ENCODE assay signal across 8 cellular contexts in genomic region chr17:75785770-75786538, GRCh38. TPM values are rescaled to one million over a fixed set of nuclear protein-coding genes. Genes with fewer than 3 reads are reported as not detected.
DNase-seq lines count a peak whose midpoint lies in the region; ATAC-seq, FAIRE-seq and TF ChIP-seq lines count a peak whose summit lies in the region.

No MANE protein-coding gene starts in this region.

- no peaks in the 10 kb centered on the region for H3K9me3 Mint-ChIP-seq in activated CD4-positive, alpha-beta T cell treated with anti-CD3 and anti-CD28 coated beads for 36 hours (ENCODE audit: low read depth)

- H4K20me1 ChIP-seq in endothelial cell of umbilical vein (replicated peaks; ENCODE audit: control insufficient read depth, extremely low read depth, insufficient read depth, low read length) = no peaks in the 10 kb centered on the region

- H3K4me2 ChIP-seq in endothelial cell of umbilical vein (ENCODE audit: insufficient read depth, low read length) = peak overlapping the region; percentile 80

- H3K9ac ChIP-seq in endothelial cell of umbilical vein (replicated peaks; ENCODE audit: extremely low read depth, insufficient read depth, low read length) = peak overlapping the region; percentile 83

- dilution Hi-C loops in endothelial cell of umbilical vein (cut with MboI; ENCODE audit: extremely low pct_ligation_motif_present, low sequenced_read_pairs) = no loop called here

- no peaks in the 10 kb centered on the region for H3K27me3 Mint-ChIP-seq in activated CD4-positive, alpha-beta T cell treated with anti-CD3 and anti-CD28 coated beads for 36 hours

- intact Hi-C loops in activated CD4-positive, alpha-beta T cell treated with anti-CD3 and anti-CD28 coated beads for 36 hours (cut with DNase I, micrococcal nuclease) = loop anchor here (1.0 to 10.0 kb wide), 9 partner anchors 41 to 941 kb away; partner anchors contain the start of genes ACOX1 (in 1 of the 2), GGA3 (in 1 of the 2), JMJD6 (in 1 of the 2) and METTL23 (in 1 of the 2)
- intact Hi-C loops in endothelial cell of umbilical vein (cut with micrococcal nuclease) = loop anchor here (2.0 kb wide), 2 partner anchors 69 to 193 kb away; partner anchors contain the start of genes ACOX1, TEN1 and WBP2
- intact Hi-C loops in ovary (cut with DNase I) = no loop called here

- peak overlapping the region; percentile 97 for H3K27ac ChIP-seq in RWPE2 (ENCODE audit: poor library complexity, severe bottlenecking)
- H3K27ac ChIP-seq in endothelial cell of umbilical vein (ENCODE audit: insufficient read depth, low read depth, low read length) = peak overlapping the region; percentile 88
- H3K27ac ChIP-seq in ovary = peak overlapping the region; percentile 100

- no peaks in the 10 kb centered on the region for H3K9me1 ChIP-seq in endothelial cell of umbilical vein (replicated peaks; ENCODE audit: control insufficient read depth, extremely low read depth, insufficient read depth, low read length)

- CTCF ChIA-PET in activated CD4-positive, alpha-beta T cell treated with anti-CD3 and anti-CD28 coated beads for 36 hours (lab: Charles Lee) = interaction anchor here (0.8 to 3.8 kb wide), 16 partner anchors 9 to 92 kb away, joined by 3 to 21 read pairs (median 4); partner anchors contain the start of gene GALK1
- CTCF ChIA-PET in endothelial cell of umbilical vein (lab: Charles Lee) = interaction anchor here (1.0 to 5.7 kb wide), 2 partner anchors 9 to 42 kb away, joined by 3 to 73 read pairs; no protein-coding TSS in a partner anchor

- 37 to 38% (median 37%) methylated on average over 8 of the region's 8 CpGs for WGBS in ovary, 3 donors

- no peak for DNase-seq in activated CD4-positive, alpha-beta T cell treated with anti-CD3 and anti-CD28 coated beads for 36 hours
- DNase-seq in activated CD4-positive, alpha-beta T cell treated with anti-CD3 and anti-CD28 coated beads, Interleukin-2, amount 50 U/mL, for 4 hours = no peak
- DNase-seq in RWPE2 (ENCODE audit: low spot score) = peak; percentile 1
- peak; percentile 32 for DNase-seq in endothelial cell of umbilical vein (ENCODE audit: low read depth, low spot score)
- no peak for DNase-seq in ovary
- DNase-seq in stimulated activated CD4-positive, alpha-beta T cell treated with anti-CD3 and anti-CD28 coated beads, Interleukin-2, amount 100 ng/mL, for 48 hours = no peak
- no peak for DNase-seq in medulla oblongata (ENCODE audit: extremely low spot score)

- H3K27ac Mint-ChIP-seq in activated CD4-positive, alpha-beta T cell treated with anti-CD3 and anti-CD28 coated beads for 36 hours = peak overlapping the region; percentile 100

- no peaks in the 10 kb centered on the region for H3K27me3 ChIP-seq in RWPE2 (ENCODE audit: insufficient read depth, poor library complexity, severe bottlenecking)
- H3K27me3 ChIP-seq in endothelial cell of umbilical vein (ENCODE audit: control insufficient read depth in 2 of 2, insufficient read depth in 2 of 2, low read length in 2 of 2) = no peaks in the 10 kb centered on the region
- no peaks in the 10 kb centered on the region for H3K27me3 ChIP-seq in ovary

- no peak for TF ChIP-seq POLR2A in endothelial cell of umbilical vein (IDR thresholded peaks at IDR 0.05; ENCODE audit: low read depth, low read length)
- TF ChIP-seq POLR2A in ovary (IDR thresholded peaks at IDR 0.05) = no peak

- BruUV-seq in endothelial cell of umbilical vein (replicated peaks; lab: Mats Ljungman, UMichigan) = no TSS peak

- peak overlapping the region; percentile 91 for H3K4me3 Mint-ChIP-seq in activated CD4-positive, alpha-beta T cell treated with anti-CD3 and anti-CD28 coated beads for 36 hours

- H2AFZ ChIP-seq in endothelial cell of umbilical vein (ENCODE audit: low read depth, low read length) = peak overlapping the region; percentile 24

- H3K9me3 ChIP-seq in RWPE2 (ENCODE audit: severe bottlenecking) (no peaks in the 10 kb centered on the region), endothelial cell of umbilical vein (replicated peaks; ENCODE audit: control insufficient read depth, insufficient read depth, low read length) (no peaks in the 10 kb centered on the region), ovary (no peaks in the 10 kb centered on the region)

- H3K36me3 Mint-ChIP-seq in activated CD4-positive, alpha-beta T cell treated with anti-CD3 and anti-CD28 coated beads for 36 hours (ENCODE audit: low read depth) = peaks cover 12% of the 10 kb centered on the region

- peaks cover 31% of the 10 kb centered on the region for H3K4me1 ChIP-seq in RWPE2 (ENCODE audit: insufficient read depth, poor library complexity, severe bottlenecking)
- H3K4me1 ChIP-seq in endothelial cell of umbilical vein (ENCODE audit: control insufficient read depth, extremely low read depth, insufficient read depth, low read length) = peaks cover 29% of the 10 kb centered on the region
- H3K4me1 ChIP-seq in ovary (ENCODE audit: insufficient read depth) = peaks cover 14% of the 10 kb centered on the region

- POLR2A ChIA-PET in activated CD4-positive, alpha-beta T cell treated with anti-CD3 and anti-CD28 coated beads for 36 hours (lab: Charles Lee) = interaction anchor here (0.6 to 5.1 kb wide), 9 partner anchors 11 to 406 kb away, joined by 3 to 45 read pairs (median 4); partner anchors contain the start of genes GALK1 and WBP2
- POLR2A ChIA-PET in endothelial cell of umbilical vein (lab: Charles Lee) = no interaction called here

- H3K4me3 ChIP-seq in RWPE2 (ENCODE audit: severe bottlenecking) (no peak overlapping the region), endothelial cell of umbilical vein (replicated peaks in 1 of 3; ENCODE audit: insufficient read depth in 1 of 3, low read depth in 1 of 3, low read length in 3 of 3) (peak overlapping the region in 2 of 3 experiments; percentile 32 to 55), ovary (peak overlapping the region; percentile 87)

- ATAC-seq in activated CD4-positive, alpha-beta T cell treated with anti-CD3 and anti-CD28 coated beads for 36 hours = peak; percentile 1
- no peak for ATAC-seq in RWPE2 (ENCODE audit: low read depth)
- no peak for ATAC-seq in GM18909 (IDR thresholded peaks at IDR 0.05; ENCODE audit: poor library complexity, unreplicated experiment)

- no peak for TF ChIP-seq EP300 in ovary (IDR thresholded peaks at IDR 0.05)

- TF ChIP-seq CTCF in RWPE2 (IDR thresholded peaks at IDR 0.05; ENCODE audit: poor library complexity, severe bottlenecking) (no peak), endothelial cell of umbilical vein (IDR thresholded peaks at IDR 0.05; ENCODE audit: extremely low read depth in 1 of 2, insufficient read depth in 1 of 2, low read depth in 1 of 2, low read length in 2 of 2) (no peak), ovary (IDR thresholded peaks at IDR 0.05) (no peak)

- peak; percentile 52 for FAIRE-seq in endothelial cell of umbilical vein (lab: Jason Lieb, UNC)

- H3K4me1 Mint-ChIP-seq in activated CD4-positive, alpha-beta T cell treated with anti-CD3 and anti-CD28 coated beads for 36 hours = peaks cover 50% of the 10 kb centered on the region

- no peaks in the 10 kb centered on the region for H3K36me3 ChIP-seq in RWPE2 (ENCODE audit: low read depth)
- H3K36me3 ChIP-seq in endothelial cell of umbilical vein (ENCODE audit: control insufficient read depth in 2 of 2, extremely low read depth in 1 of 2, insufficient read depth in 2 of 2, low read length in 2 of 2) = no peaks in the 10 kb centered on the region
- H3K36me3 ChIP-seq in ovary = no peaks in the 10 kb centered on the region

- H3K79me2 ChIP-seq in endothelial cell of umbilical vein (ENCODE audit: control insufficient read depth, insufficient read depth, low read length) = peaks cover 23% of the 10 kb centered on the region

TF ChIP-seq in endothelial cell of umbilical vein, 7 proteins besides CTCF, POLR2A, EP300 and RAD21 (continues in another document):
- no peak for TF ChIP-seq POLR2AphosphoS5 (IDR thresholded peaks at IDR 0.05; ENCODE audit: insufficient read depth, low read depth, low read length)

RNA-seq across cellular contexts. Expression of gene UNK, which starts 1.3 kb away (rescaled TPM):
- total RNA-seq in activated CD4-positive, alpha-beta T cell treated with anti-CD3 and anti-CD28 coated beads for 36 hours = 10 to 100 TPM; 24.5 to 33.7 TPM
- total RNA-seq in endothelial cell of umbilical vein = 23.2 and 25.9 TPM in 2 replicates
- polyA plus RNA-seq in endothelial cell of umbilical vein = 16.0 and 18.0 TPM in 2 replicates
- polyA plus RNA-seq in endothelial cell of umbilical vein (2011; cell fraction: cytosol; rRNA removed) = 11.7 and 12.6 TPM in 2 replicates
- 36.1 and 39.0 TPM in 2 replicates for polyA plus RNA-seq in endothelial cell of umbilical vein (2011; cell fraction: nucleus; rRNA removed)
- 12.7 and 14.2 TPM in 2 replicates for polyA plus RNA-seq in endothelial cell of umbilical vein (2012)
- polyA minus RNA-seq in endothelial cell of umbilical vein = 29.5 and 43.8 TPM in 2 replicates
- 8.2 TPM for polyA minus RNA-seq in endothelial cell of umbilical vein (2011; cell fraction: cytosol; rRNA and poly(A)+ RNA removed)
- polyA minus RNA-seq in endothelial cell of umbilical vein (2011; cell fraction: nucleus; rRNA and poly(A)+ RNA removed) = 62.6 and 83.0 TPM in 2 replicates
- 10 to 100 TPM; 27.5 to 58.1 (median 40.8) TPM for total RNA-seq in ovary
- polyA plus RNA-seq in ovary = 10 to 100 TPM; 12.7 to 34.9 TPM

RNA-seq across cellular contexts. Expression of gene GALK1, which starts 21.0 kb away (rescaled TPM):
- 10 to 100 TPM; 50.3 to 63.2 TPM for total RNA-seq in activated CD4-positive, alpha-beta T cell treated with anti-CD3 and anti-CD28 coated beads for 36 hours
- total RNA-seq in endothelial cell of umbilical vein = 45.8 and 47.0 TPM in 2 replicates
- polyA plus RNA-seq in endothelial cell of umbilical vein = 63.7 and 90.1 TPM in 2 replicates
- polyA plus RNA-seq in endothelial cell of umbilical vein (2011; cell fraction: cytosol; rRNA removed) = 28.3 and 34.9 TPM in 2 replicates
- 29.7 and 38.8 TPM in 2 replicates for polyA plus RNA-seq in endothelial cell of umbilical vein (2011; cell fraction: nucleus; rRNA removed)
- polyA plus RNA-seq in endothelial cell of umbilical vein (2012) = 30.9 and 56.4 TPM in 2 replicates
- polyA minus RNA-seq in endothelial cell of umbilical vein = 14.1 and 22.7 TPM in 2 replicates
- polyA minus RNA-seq in endothelial cell of umbilical vein (2011; cell fraction: cytosol; rRNA and poly(A)+ RNA removed) = 30.7 TPM
- polyA minus RNA-seq in endothelial cell of umbilical vein (2011; cell fraction: nucleus; rRNA and poly(A)+ RNA removed) = 6.7 and 12.7 TPM in 2 replicates
- total RNA-seq in ovary = 10 to 100 TPM; 17.5 to 35.1 (median 27.6) TPM
- polyA plus RNA-seq in ovary = 10 to 100 TPM in 1 of 2 donors, under 1 TPM in 1; 0.33 to 22.6 TPM

RNA-seq across cellular contexts. Expression of gene UNC13D, which starts 58.2 kb away (rescaled TPM):
- total RNA-seq in activated CD4-positive, alpha-beta T cell treated with anti-CD3 and anti-CD28 coated beads for 36 hours = 100 to 1,000 TPM; 106 to 133 TPM
- total RNA-seq in endothelial cell of umbilical vein (7.1 and 14.9 TPM in 2 replicates), ovary (10 to 100 TPM; 10.7 to 24.9 (median 14.1) TPM)
- polyA plus RNA-seq in endothelial cell of umbilical vein (6.9 and 7.7 TPM in 2 replicates), ovary (10 to 100 TPM in 1 of 2 donors, 1 to 10 TPM in 1; 8.9 to 17.1 TPM)
- 3.3 and 4.8 TPM in 2 replicates for polyA plus RNA-seq in endothelial cell of umbilical vein (2011; cell fraction: cytosol; rRNA removed)
- 24.6 and 25.1 TPM in 2 replicates for polyA plus RNA-seq in endothelial cell of umbilical vein (2011; cell fraction: nucleus; rRNA removed)
- polyA plus RNA-seq in endothelial cell of umbilical vein (2012) = 2.2 and 3.1 TPM in 2 replicates
- 6.7 and 7.4 TPM in 2 replicates for polyA minus RNA-seq in endothelial cell of umbilical vein
- polyA minus RNA-seq in endothelial cell of umbilical vein (2011; cell fraction: cytosol; rRNA and poly(A)+ RNA removed) = 62.6 TPM
- 7.5 and 14.8 TPM in 2 replicates for polyA minus RNA-seq in endothelial cell of umbilical vein (2011; cell fraction: nucleus; rRNA and poly(A)+ RNA removed)

Comparison
In these comparisons a context has a peak if more than half of its experiments do, and no peak if none do; other contexts are left out.
1. DNase-seq: peak in RWPE2 (single experiment) and endothelial cell of umbilical vein (single experiment); none in activated CD4-positive, alpha-beta T cell treated with anti-CD3 and anti-CD28 coated beads for 36 hours (single experiment), activated CD4-positive, alpha-beta T cell treated with anti-CD3 and anti-CD28 coated beads, Interleukin-2, amount 50 U/mL, for 4 hours (0 of 2), ovary (0 of 5), stimulated activated CD4-positive, alpha-beta T cell treated with anti-CD3 and anti-CD28 coated beads, Interleukin-2, amount 100 ng/mL, for 48 hours (0 of 2) and medulla oblongata (single experiment).
2. intact Hi-C loops: an anchor here in activated CD4-positive, alpha-beta T cell treated with anti-CD3 and anti-CD28 coated beads for 36 hours (1.0 to 10.0 kb wide) and endothelial cell of umbilical vein (2.0 kb wide); none called in ovary.
3. Peak in every context shown above with its lines, with median percentiles within 50 percentile points of each other: H3K27ac ChIP-seq.